11 cellular contexts compared by ENCODE assay signal in the genomic region with DNA sequence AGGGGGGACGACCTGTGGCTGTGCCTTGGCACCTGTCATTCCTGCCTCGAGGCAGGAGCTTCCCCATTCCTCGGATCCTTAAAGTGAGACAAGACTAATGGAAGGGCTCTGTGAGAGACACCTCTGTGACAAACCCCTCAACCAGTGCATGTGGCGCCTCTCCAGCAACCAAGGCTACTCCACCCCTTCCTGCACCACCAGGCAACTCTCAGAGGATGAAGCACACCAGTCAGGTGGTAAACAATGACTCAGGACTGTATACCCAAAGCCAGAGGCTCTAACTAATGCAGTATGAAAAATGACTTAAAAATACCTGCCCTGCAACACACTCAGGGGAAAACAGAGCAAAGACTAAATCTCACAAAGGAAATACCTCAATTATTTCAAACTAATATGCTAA.
DNase-seq lines count a peak whose midpoint lies in the region.
"Had no signal": no experiment of that assay in that cellular context is flagged by ENCODE, and none has a peak within 500 bp of the region (broad histone marks: within the 10 kb centered on the region; RNA-seq: fewer than 3 reads in every experiment).

No MANE protein-coding gene starts in this region.

- no peaks in the 10 kb centered on the region for H3K27me3 Mint-ChIP-seq in activated naive CD4-positive, alpha-beta T cell treated with anti-CD3 and anti-CD28 coated beads, Interleukin-2, amount 50 U/mL, for 24 hours

- H4K20me1 ChIP-seq in GM23248 (ENCODE audit: insufficient read depth), result no peaks in the 10 kb centered on the region

- no peaks in the 10 kb centered on the region for H3K79me2 ChIP-seq in GM23248 (ENCODE audit: insufficient read depth)

- H3K4me3 ChIP-seq in GM23248, result no peak overlapping the region

- DNase-seq in GM23248 (peak; percentile 12), T-helper 22 cell (ENCODE audit: low read depth) (peak; percentile 25), NCI-H526 treated with DMSO at 0.1 percent for 48 hours (lab: John Stamatoyannopoulos, UW) (no peak), COR-L47 (lab: John Stamatoyannopoulos, UW) (no peak), DMS 273 treated with DMSO at 0.1 percent for 48 hours (lab: John Stamatoyannopoulos, UW) (no peak), GF-D8 (lab: John Stamatoyannopoulos, UW) (no peak)
- DNase-seq in stimulated activated CD4-positive, alpha-beta T cell treated with anti-CD3 and anti-CD28 coated beads, Interleukin-4, amount 100 ng/mL, for 24 hours, result peak; percentile 43
- DNase-seq: hypothalamus, NCI-H1417, T1000 had no signal

- H3K27ac ChIP-seq in GM23248, result no peak overlapping the region

- peak overlapping the region; percentile 21 for H3K27ac Mint-ChIP-seq in activated naive CD4-positive, alpha-beta T cell treated with anti-CD3 and anti-CD28 coated beads, Interleukin-2, amount 50 U/mL, for 24 hours

- peaks cover 15% of the 10 kb centered on the region for H3K4me1 ChIP-seq in GM23248 (ENCODE audit: insufficient read depth)

- peaks cover 3% of the 10 kb centered on the region for H3K36me3 Mint-ChIP-seq in activated naive CD4-positive, alpha-beta T cell treated with anti-CD3 and anti-CD28 coated beads, Interleukin-2, amount 50 U/mL, for 24 hours

- no peak overlapping the region for H3K4me2 ChIP-seq in GM23248 (ENCODE audit: unreplicated experiment)

- H3K9me3 Mint-ChIP-seq in activated naive CD4-positive, alpha-beta T cell treated with anti-CD3 and anti-CD28 coated beads, Interleukin-2, amount 50 U/mL, for 24 hours, result no peaks in the 10 kb centered on the region

- 28 to 30% methylated on average over 4 of the region's 4 CpGs for WGBS in GM23248 (ENCODE audit: low coverage in 1 of 2, low lambda C conversion rate in 2 of 2, missing lambda C conversion rate in 2 of 2), 2 experiments

- H3K4me3 Mint-ChIP-seq in activated naive CD4-positive, alpha-beta T cell treated with anti-CD3 and anti-CD28 coated beads, Interleukin-2, amount 50 U/mL, for 24 hours, result peak overlapping the region; percentile 49

- no peaks in the 10 kb centered on the region for H3K9me3 ChIP-seq in GM23248 (ENCODE audit: low read depth)

- no peaks in the 10 kb centered on the region for H3K9me2 ChIP-seq in GM23248 (ENCODE audit: insufficient read depth)

- peaks cover 11% of the 10 kb centered on the region for H3F3A ChIP-seq in GM23248 (ENCODE audit: insufficient read depth)

- in situ Hi-C loops in GM23248 (cut with MboI), result no loop called here

- peaks cover 50% of the 10 kb centered on the region for H3K27me3 ChIP-seq in GM23248 (replicated peaks; ENCODE audit: insufficient read depth)

- no peak overlapping the region for H3K9ac ChIP-seq in GM23248

- H3K36me3 ChIP-seq in GM23248 (ENCODE audit: low read depth), result no peaks in the 10 kb centered on the region

- no peak overlapping the region for H2AFZ ChIP-seq in GM23248

- peaks cover 81% of the 10 kb centered on the region for H3K4me1 Mint-ChIP-seq in activated naive CD4-positive, alpha-beta T cell treated with anti-CD3 and anti-CD28 coated beads, Interleukin-2, amount 50 U/mL, for 24 hours

Comparison
In these comparisons a context has a peak if more than half of its experiments do, and no peak if none do; other contexts are left out.
1. DNase-seq: peak in GM23248 (single experiment), T-helper 22 cell (single experiment) and stimulated activated CD4-positive, alpha-beta T cell treated with anti-CD3 and anti-CD28 coated beads, Interleukin-4, amount 100 ng/mL, for 24 hours (single experiment); none in NCI-H526 treated with DMSO at 0.1 percent for 48 hours (single experiment), COR-L47 (single experiment), DMS 273 treated with DMSO at 0.1 percent for 48 hours (single experiment) and GF-D8 (single experiment).